ENCODE assay signal across 1 cellular context in the genomic region with DNA sequence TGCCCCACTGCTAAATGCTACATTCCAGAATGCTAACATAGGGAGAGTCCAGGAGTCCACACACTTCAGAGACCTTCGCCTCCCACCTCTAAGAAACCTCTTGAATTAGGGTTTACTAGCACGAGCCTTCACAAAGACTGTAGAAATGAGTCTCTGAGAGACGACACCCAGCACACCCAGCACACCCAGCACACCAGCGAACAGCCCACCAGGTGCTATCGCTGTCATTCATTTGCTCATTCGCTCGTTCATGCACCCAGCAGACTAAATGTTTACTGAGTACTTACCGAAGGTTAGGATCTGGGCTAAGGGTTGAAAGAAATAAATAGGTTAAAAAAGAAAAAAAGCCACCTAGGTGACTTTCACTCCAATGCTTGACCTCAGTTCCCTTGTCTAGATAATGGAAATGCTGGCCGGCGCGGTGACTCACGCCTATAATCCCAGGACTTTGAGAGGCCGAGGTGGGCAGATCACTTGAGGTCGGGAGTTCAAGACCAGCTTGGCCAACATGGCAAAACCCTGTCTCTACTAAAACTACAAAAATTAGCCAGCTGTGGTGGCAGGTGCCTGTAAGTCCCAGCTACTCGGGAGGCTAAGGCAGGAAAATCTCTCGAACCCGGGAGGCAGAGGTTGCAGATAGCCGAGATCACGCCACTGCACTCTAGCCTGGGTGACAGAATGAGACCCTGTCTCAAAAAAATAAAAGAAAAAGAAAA.
A peak's percentile ranks its signal among the peaks of the same experiment; 100 is the strongest.
TF ChIP-seq lines count a peak whose summit lies in the region.

No MANE protein-coding gene starts in this region.

TF ChIP-seq in HepG2, 621 proteins besides CTCF, POLR2A, EP300 and RAD21 (continued from another document and continues in another):
- TF ChIP-seq, protein P1, sequence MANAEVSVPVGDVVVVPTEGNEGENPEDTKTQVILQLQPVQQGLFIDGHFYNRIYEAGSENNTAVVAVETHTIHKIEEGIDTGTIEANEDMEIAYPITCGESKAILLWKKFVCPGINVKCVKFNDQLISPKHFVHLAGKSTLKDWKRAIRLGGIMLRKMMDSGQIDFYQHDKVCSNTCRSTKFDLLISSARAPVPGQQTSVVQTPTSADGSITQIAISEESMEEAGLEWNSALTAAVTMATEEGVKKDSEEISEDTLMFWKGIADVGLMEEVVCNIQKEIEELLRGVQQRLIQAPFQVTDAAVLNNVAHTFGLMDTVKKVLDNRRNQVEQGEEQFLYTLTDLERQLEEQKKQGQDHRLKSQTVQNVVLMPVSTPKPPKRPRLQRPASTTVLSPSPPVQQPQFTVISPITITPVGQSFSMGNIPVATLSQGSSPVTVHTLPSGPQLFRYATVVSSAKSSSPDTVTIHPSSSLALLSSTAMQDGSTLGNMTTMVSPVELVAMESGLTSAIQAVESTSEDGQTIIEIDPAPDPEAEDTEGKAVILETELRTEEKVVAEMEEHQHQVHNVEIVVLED (CRISPR knock-in tag; IDR thresholded peaks at IDR 0.05; ENCODE audit: borderline replicate concordance) = 0 out of 2 replicates have a peak, but pooled peaks have one; percentile 19
- TF ChIP-seq KDM5B (CRISPR knock-in tag; IDR thresholded peaks at IDR 0.05; ENCODE audit: borderline replicate concordance) (no peak), ZBTB38 (CRISPR knock-in tag; IDR thresholded peaks at IDR 0.05) (no peak), MZF1 (CRISPR knock-in tag; IDR thresholded peaks at IDR 0.05; ENCODE audit: borderline replicate concordance) (no peak), BRCA1 (CRISPR knock-in tag; IDR thresholded peaks at IDR 0.05) (peak; percentile 33; the same call in 1 of the 2 replicates), ZNF562 (CRISPR knock-in tag; IDR thresholded peaks at IDR 0.05; ENCODE audit: borderline replicate concordance) (no peak), TOPORS (CRISPR knock-in tag; IDR thresholded peaks at IDR 0.05) (no peak), PRPF4 (IDR thresholded peaks at IDR 0.05; ENCODE audit: low read depth, low read length, poor library complexity, severe bottlenecking) (no peak), ZNF232 (CRISPR knock-in tag; IDR thresholded peaks at IDR 0.05; ENCODE audit: borderline replicate concordance) (no peak), ZNF335 (CRISPR knock-in tag; IDR thresholded peaks at IDR 0.05) (no peak), MBD4 (IDR thresholded peaks at IDR 0.05; ENCODE audit: borderline replicate concordance, low read length) (no peak), SMARCC2 (IDR thresholded peaks at IDR 0.05) (no peak), EEA1 (CRISPR knock-in tag; IDR thresholded peaks at IDR 0.05; ENCODE audit: borderline replicate concordance) (no peak), ZNF552 (CRISPR knock-in tag; IDR thresholded peaks at IDR 0.05; ENCODE audit: borderline replicate concordance) (no peak), ARHGAP35 (CRISPR knock-in tag; IDR thresholded peaks at IDR 0.05; ENCODE audit: borderline replicate concordance) (no peak), ZSCAN12 (CRISPR knock-in tag; IDR thresholded peaks at IDR 0.05) (no peak), RORA (CRISPR knock-in tag; IDR thresholded peaks at IDR 0.05) (no peak), ZNF180 (CRISPR knock-in tag; IDR thresholded peaks at IDR 0.05; ENCODE audit: borderline replicate concordance, low read depth) (no peak), ZNF737 (CRISPR knock-in tag; IDR thresholded peaks at IDR 0.05; ENCODE audit: borderline replicate concordance) (no peak), NFE2 (CRISPR knock-in tag; IDR thresholded peaks at IDR 0.05) (no peak), ZNF558 (CRISPR knock-in tag; IDR thresholded peaks at IDR 0.05; ENCODE audit: borderline replicate concordance) (no peak), EHMT2 (IDR thresholded peaks at IDR 0.05; ENCODE audit: borderline replicate concordance, low read depth, low read length) (no peak), ZFP36L1 (CRISPR knock-in tag; IDR thresholded peaks at IDR 0.05) (no peak), ZEB1 (IDR thresholded peaks at IDR 0.05; ENCODE audit: insufficient replicate concordance, low read depth) (no peak), ZFP41 (CRISPR knock-in tag; IDR thresholded peaks at IDR 0.05; ENCODE audit: borderline replicate concordance) (no peak)
- TF ChIP-seq, protein P2, sequence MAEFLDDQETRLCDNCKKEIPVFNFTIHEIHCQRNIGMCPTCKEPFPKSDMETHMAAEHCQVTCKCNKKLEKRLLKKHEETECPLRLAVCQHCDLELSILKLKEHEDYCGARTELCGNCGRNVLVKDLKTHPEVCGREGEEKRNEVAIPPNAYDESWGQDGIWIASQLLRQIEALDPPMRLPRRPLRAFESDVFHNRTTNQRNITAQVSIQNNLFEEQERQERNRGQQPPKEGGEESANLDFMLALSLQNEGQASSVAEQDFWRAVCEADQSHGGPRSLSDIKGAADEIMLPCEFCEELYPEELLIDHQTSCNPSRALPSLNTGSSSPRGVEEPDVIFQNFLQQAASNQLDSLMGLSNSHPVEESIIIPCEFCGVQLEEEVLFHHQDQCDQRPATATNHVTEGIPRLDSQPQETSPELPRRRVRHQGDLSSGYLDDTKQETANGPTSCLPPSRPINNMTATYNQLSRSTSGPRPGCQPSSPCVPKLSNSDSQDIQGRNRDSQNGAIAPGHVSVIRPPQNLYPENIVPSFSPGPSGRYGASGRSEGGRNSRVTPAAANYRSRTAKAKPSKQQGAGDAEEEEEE (CRISPR knock-in tag; IDR thresholded peaks at IDR 0.05; ENCODE audit: borderline replicate concordance) = no peak
- TF ChIP-seq, protein P3, sequence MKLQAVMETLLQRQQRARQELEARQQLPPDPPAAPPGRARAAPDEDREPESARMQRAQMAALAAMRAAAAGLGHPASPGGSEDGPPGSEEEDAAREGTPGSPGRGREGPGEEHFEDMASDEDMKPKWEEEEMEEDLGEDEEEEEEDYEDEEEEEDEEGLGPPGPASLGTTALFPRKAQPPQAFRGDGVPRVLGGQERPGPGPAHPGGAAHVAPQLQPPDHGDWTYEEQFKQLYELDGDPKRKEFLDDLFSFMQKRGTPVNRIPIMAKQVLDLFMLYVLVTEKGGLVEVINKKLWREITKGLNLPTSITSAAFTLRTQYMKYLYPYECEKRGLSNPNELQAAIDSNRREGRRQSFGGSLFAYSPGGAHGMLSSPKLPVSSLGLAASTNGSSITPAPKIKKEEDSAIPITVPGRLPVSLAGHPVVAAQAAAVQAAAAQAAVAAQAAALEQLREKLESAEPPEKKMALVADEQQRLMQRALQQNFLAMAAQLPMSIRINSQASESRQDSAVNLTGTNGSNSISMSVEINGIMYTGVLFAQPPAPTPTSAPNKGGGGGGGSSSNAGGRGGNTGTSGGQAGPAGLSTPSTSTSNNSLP (IDR thresholded peaks at IDR 0.05; ENCODE audit: low read depth, low read length) = no peak
- TF ChIP-seq, protein P4, sequence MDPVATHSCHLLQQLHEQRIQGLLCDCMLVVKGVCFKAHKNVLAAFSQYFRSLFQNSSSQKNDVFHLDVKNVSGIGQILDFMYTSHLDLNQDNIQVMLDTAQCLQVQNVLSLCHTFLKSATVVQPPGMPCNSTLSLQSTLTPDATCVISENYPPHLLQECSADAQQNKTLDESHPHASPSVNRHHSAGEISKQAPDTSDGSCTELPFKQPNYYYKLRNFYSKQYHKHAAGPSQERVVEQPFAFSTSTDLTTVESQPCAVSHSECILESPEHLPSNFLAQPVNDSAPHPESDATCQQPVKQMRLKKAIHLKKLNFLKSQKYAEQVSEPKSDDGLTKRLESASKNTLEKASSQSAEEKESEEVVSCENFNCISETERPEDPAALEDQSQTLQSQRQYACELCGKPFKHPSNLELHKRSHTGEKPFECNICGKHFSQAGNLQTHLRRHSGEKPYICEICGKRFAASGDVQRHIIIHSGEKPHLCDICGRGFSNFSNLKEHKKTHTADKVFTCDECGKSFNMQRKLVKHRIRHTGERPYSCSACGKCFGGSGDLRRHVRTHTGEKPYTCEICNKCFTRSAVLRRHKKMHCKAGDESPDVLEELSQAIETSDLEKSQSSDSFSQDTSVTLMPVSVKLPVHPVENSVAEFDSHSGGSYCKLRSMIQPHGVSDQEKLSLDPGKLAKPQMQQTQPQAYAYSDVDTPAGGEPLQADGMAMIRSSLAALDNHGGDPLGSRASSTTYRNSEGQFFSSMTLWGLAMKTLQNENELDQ (CRISPR knock-in tag; IDR thresholded peaks at IDR 0.05; ENCODE audit: borderline replicate concordance) = no peak
- TF ChIP-seq, protein P5, sequence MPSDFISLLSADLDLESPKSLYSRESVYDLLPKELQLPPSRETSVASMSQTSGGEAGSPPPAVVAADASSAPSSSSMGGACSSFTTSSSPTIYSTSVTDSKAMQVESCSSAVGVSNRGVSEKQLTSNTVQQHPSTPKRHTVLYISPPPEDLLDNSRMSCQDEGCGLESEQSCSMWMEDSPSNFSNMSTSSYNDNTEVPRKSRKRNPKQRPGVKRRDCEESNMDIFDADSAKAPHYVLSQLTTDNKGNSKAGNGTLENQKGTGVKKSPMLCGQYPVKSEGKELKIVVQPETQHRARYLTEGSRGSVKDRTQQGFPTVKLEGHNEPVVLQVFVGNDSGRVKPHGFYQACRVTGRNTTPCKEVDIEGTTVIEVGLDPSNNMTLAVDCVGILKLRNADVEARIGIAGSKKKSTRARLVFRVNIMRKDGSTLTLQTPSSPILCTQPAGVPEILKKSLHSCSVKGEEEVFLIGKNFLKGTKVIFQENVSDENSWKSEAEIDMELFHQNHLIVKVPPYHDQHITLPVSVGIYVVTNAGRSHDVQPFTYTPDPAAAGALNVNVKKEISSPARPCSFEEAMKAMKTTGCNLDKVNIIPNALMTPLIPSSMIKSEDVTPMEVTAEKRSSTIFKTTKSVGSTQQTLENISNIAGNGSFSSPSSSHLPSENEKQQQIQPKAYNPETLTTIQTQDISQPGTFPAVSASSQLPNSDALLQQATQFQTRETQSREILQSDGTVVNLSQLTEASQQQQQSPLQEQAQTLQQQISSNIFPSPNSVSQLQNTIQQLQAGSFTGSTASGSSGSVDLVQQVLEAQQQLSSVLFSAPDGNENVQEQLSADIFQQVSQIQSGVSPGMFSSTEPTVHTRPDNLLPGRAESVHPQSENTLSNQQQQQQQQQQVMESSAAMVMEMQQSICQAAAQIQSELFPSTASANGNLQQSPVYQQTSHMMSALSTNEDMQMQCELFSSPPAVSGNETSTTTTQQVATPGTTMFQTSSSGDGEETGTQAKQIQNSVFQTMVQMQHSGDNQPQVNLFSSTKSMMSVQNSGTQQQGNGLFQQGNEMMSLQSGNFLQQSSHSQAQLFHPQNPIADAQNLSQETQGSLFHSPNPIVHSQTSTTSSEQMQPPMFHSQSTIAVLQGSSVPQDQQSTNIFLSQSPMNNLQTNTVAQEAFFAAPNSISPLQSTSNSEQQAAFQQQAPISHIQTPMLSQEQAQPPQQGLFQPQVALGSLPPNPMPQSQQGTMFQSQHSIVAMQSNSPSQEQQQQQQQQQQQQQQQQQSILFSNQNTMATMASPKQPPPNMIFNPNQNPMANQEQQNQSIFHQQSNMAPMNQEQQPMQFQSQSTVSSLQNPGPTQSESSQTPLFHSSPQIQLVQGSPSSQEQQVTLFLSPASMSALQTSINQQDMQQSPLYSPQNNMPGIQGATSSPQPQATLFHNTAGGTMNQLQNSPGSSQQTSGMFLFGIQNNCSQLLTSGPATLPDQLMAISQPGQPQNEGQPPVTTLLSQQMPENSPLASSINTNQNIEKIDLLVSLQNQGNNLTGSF (CRISPR knock-in tag; IDR thresholded peaks at IDR 0.05) = no peak
- TF ChIP-seq, protein P6, sequence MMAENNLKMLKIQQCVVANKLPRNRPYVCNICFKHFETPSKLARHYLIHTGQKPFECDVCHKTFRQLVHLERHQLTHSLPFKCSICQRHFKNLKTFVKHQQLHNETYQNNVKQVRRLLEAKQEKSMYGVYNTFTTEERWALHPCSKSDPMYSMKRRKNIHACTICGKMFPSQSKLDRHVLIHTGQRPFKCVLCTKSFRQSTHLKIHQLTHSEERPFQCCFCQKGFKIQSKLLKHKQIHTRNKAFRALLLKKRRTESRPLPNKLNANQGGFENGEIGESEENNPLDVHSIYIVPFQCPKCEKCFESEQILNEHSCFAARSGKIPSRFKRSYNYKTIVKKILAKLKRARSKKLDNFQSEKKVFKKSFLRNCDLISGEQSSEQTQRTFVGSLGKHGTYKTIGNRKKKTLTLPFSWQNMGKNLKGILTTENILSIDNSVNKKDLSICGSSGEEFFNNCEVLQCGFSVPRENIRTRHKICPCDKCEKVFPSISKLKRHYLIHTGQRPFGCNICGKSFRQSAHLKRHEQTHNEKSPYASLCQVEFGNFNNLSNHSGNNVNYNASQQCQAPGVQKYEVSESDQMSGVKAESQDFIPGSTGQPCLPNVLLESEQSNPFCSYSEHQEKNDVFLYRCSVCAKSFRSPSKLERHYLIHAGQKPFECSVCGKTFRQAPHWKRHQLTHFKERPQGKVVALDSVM (CRISPR knock-in tag; IDR thresholded peaks at IDR 0.05) = no peak
- TF ChIP-seq, protein P7, sequence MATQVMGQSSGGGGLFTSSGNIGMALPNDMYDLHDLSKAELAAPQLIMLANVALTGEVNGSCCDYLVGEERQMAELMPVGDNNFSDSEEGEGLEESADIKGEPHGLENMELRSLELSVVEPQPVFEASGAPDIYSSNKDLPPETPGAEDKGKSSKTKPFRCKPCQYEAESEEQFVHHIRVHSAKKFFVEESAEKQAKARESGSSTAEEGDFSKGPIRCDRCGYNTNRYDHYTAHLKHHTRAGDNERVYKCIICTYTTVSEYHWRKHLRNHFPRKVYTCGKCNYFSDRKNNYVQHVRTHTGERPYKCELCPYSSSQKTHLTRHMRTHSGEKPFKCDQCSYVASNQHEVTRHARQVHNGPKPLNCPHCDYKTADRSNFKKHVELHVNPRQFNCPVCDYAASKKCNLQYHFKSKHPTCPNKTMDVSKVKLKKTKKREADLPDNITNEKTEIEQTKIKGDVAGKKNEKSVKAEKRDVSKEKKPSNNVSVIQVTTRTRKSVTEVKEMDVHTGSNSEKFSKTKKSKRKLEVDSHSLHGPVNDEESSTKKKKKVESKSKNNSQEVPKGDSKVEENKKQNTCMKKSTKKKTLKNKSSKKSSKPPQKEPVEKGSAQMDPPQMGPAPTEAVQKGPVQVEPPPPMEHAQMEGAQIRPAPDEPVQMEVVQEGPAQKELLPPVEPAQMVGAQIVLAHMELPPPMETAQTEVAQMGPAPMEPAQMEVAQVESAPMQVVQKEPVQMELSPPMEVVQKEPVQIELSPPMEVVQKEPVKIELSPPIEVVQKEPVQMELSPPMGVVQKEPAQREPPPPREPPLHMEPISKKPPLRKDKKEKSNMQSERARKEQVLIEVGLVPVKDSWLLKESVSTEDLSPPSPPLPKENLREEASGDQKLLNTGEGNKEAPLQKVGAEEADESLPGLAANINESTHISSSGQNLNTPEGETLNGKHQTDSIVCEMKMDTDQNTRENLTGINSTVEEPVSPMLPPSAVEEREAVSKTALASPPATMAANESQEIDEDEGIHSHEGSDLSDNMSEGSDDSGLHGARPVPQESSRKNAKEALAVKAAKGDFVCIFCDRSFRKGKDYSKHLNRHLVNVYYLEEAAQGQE (IDR thresholded peaks at IDR 0.05; ENCODE audit: borderline replicate concordance in 1 of 2, low read depth in 1 of 2, low read length in 2 of 2) = no peak
- TF ChIP-seq, protein P8, sequence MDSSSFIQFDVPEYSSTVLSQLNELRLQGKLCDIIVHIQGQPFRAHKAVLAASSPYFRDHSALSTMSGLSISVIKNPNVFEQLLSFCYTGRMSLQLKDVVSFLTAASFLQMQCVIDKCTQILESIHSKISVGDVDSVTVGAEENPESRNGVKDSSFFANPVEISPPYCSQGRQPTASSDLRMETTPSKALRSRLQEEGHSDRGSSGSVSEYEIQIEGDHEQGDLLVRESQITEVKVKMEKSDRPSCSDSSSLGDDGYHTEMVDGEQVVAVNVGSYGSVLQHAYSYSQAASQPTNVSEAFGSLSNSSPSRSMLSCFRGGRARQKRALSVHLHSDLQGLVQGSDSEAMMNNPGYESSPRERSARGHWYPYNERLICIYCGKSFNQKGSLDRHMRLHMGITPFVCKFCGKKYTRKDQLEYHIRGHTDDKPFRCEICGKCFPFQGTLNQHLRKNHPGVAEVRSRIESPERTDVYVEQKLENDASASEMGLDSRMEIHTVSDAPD (CRISPR knock-in tag; IDR thresholded peaks at IDR 0.05) = no peak
- TF ChIP-seq, protein P9, sequence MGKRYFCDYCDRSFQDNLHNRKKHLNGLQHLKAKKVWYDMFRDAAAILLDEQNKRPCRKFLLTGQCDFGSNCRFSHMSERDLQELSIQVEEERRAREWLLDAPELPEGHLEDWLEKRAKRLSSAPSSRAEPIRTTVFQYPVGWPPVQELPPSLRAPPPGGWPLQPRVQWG (CRISPR knock-in tag; IDR thresholded peaks at IDR 0.05; ENCODE audit: borderline replicate concordance, low read depth) = no peak
